In the genomic region with DNA sequence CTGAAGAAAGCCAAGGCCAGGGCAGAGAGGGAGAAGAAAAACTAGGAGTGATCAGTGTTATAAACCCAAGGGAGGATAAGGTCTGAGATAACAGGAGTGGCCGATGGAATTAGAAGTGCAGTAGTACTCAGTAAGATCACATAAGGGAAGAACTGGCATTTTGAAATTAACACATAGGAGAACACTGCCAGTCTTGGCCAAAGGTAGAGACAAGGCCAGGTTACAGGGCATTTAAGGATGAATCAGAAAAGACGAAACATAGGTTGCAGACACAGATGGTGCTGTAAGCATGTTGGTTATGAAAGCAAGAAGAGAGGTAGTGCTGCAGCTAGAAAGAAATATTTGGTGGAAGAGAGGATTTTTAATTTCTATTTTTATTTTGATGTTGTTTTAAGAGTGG, we compare ENCODE assay signal across 20 cellular contexts.
DNase-seq lines count a peak whose midpoint lies in the region; ATAC-seq and TF ChIP-seq lines count a peak whose summit lies in the region.
"Had no signal": no experiment of that assay in that cellular context is flagged by ENCODE, and none has a peak within 500 bp of the region (broad histone marks: within the 10 kb centered on the region; RNA-seq: fewer than 3 reads in every experiment).

No MANE protein-coding gene starts in this region.

- intact Hi-C loops in mammary epithelial cell (cut with micrococcal nuclease): no loop called here
- intact Hi-C loops in MCF 10A (cut with micrococcal nuclease): no loop called here

- H3F3A ChIP-seq in Loucy (ENCODE audit: low read depth): no peaks in the 10 kb centered on the region; the same call in 1 of the 2 replicates

- no peak for TF ChIP-seq POLR2A in GM18505 (IDR thresholded peaks at IDR 0.05; ENCODE audit: borderline replicate concordance, extremely low read depth, insufficient read depth, insufficient read length)

- no peaks in the 10 kb centered on the region for H3K36me3 Mint-ChIP-seq in MCF 10A (ENCODE audit: insufficient read depth, unreplicated experiment)
- H3K36me3 Mint-ChIP-seq in progenitor cell of endocrine pancreas (ENCODE audit: insufficient read depth): no peaks in the 10 kb centered on the region
- H3K36me3 Mint-ChIP-seq: CD14-positive monocyte; CD8-positive, alpha-beta memory T cell had no signal

- in situ Hi-C loops in mammary epithelial cell (cut with MboI; ENCODE audit: low sequenced_read_pairs in 2 of 2): no loop called here

- no peaks in the 10 kb centered on the region for H3K9me2 ChIP-seq in Loucy (replicated peaks; ENCODE audit: low read depth, low read length)

- no peak for TF ChIP-seq CTCF in mammary epithelial cell (conservative IDR thresholded peaks at IDR 0.05 in 1 of 2, IDR thresholded peaks at IDR 0.05 in 1 of 2; ENCODE audit: extremely low read depth in 1 of 2, insufficient read depth in 1 of 2, low read depth in 1 of 2, low read length in 2 of 2)
- no peak for TF ChIP-seq CTCF in MCF 10A (IDR thresholded peaks at IDR 0.05; ENCODE audit: unreplicated experiment)
- TF ChIP-seq CTCF in Loucy (conservative IDR thresholded peaks at IDR 0.05; ENCODE audit: low read length): no peak
- TF ChIP-seq CTCF in progenitor cell of endocrine pancreas (IDR thresholded peaks at IDR 0.05; ENCODE audit: unreplicated experiment): no peak

- peaks cover 21% of the 10 kb centered on the region for H3K4me1 Mint-ChIP-seq in MCF 10A (ENCODE audit: insufficient read depth, unreplicated experiment)
- H3K4me1 Mint-ChIP-seq in progenitor cell of endocrine pancreas (ENCODE audit: low read depth): peaks cover 3% of the 10 kb centered on the region

- H3K27me3 ChIP-seq in mammary epithelial cell (ENCODE audit: insufficient read depth, low read length) (no peaks in the 10 kb centered on the region), Loucy (ENCODE audit: insufficient read depth, low read length, poor library complexity, severe bottlenecking) (no peaks in the 10 kb centered on the region)
- H3K27me3 ChIP-seq: BE2C; BLaER1 treated with 17β-estradiol and CSF1 and Interleukin-3, amounts not matched to agents 10 nM and 100 nM had no signal

- CTCF ChIA-PET in mammary epithelial cell (lab: Charles Lee; ENCODE audit: low non-redundant PET) (no interaction called here), MCF 10A (lab: Yijun Ruan, JAX) (no interaction called here)

- H3K9me3 Mint-ChIP-seq in MCF 10A (ENCODE audit: unreplicated experiment) (no peaks in the 10 kb centered on the region), progenitor cell of endocrine pancreas (ENCODE audit: low read depth) (no peaks in the 10 kb centered on the region)
- H3K9me3 Mint-ChIP-seq: CD14-positive monocyte; CD4-positive, alpha-beta T cell; CD8-positive, alpha-beta memory T cell; GM23338 had no signal

- H4K20me1 ChIP-seq in mammary epithelial cell (ENCODE audit: insufficient read depth, low read length) (no peaks in the 10 kb centered on the region), Loucy (ENCODE audit: insufficient read depth, low read length, poor library complexity, severe bottlenecking) (no peaks in the 10 kb centered on the region)
- H4K20me1 ChIP-seq: BLaER1 treated with 17β-estradiol and CSF1 and Interleukin-3, amounts not matched to agents 10 nM and 100 nM had no signal

- POLR2A ChIA-PET in MCF 10A (lab: Yijun Ruan, JAX): interaction anchor here (0.6 to 1.5 kb wide), 2 partner anchors 11 to 61 kb away, joined by 3 to 5 read pairs; no protein-coding TSS in a partner anchor

- H3K9ac ChIP-seq in mammary epithelial cell (ENCODE audit: insufficient read depth, low read length) (no peak overlapping the region), Loucy (ENCODE audit: low read depth, low read length, poor library complexity, severe bottlenecking) (no peak overlapping the region)
- H3K9ac ChIP-seq: BLaER1 treated with 17β-estradiol and CSF1 and Interleukin-3, amounts not matched to agents 10 nM and 100 nM had no signal

- dilution Hi-C loops in mammary epithelial cell (cut with HindIII; ENCODE audit: low sequenced_read_pairs): no loop called here

- DNase-seq in mammary epithelial cell (no peak), MCF 10A (ENCODE audit: unreplicated experiment) (no peak), progenitor cell of endocrine pancreas (ENCODE audit: low spot score, unreplicated experiment) (no peak)
- DNase-seq: ACHN; AML-193; BE2C; CD4-positive, alpha-beta T cell; CD8-positive, alpha-beta memory T cell; DMS 273 treated with DMSO at 0.1 percent for 48 hours; DMS79; GF-D8; H7; HCEC 1CT had no signal

- H3K27me3 Mint-ChIP-seq in MCF 10A (ENCODE audit: insufficient read depth, unreplicated experiment): no peaks in the 10 kb centered on the region
- no peaks in the 10 kb centered on the region for H3K27me3 Mint-ChIP-seq in progenitor cell of endocrine pancreas
- H3K27me3 Mint-ChIP-seq: CD4-positive, alpha-beta T cell had no signal

- no peak overlapping the region for H3K4me3 Mint-ChIP-seq in MCF 10A (ENCODE audit: unreplicated experiment)
- no peak overlapping the region for H3K4me3 Mint-ChIP-seq in progenitor cell of endocrine pancreas (ENCODE audit: low read depth)
- H3K4me3 Mint-ChIP-seq: CD14-positive monocyte; CD4-positive, alpha-beta T cell; CD8-positive, alpha-beta memory T cell; GM23338 had no signal

- H2AFZ ChIP-seq in mammary epithelial cell (ENCODE audit: low read depth, low read length) (peak overlapping the region; percentile 82), Loucy (ENCODE audit: low read length) (peak overlapping the region; percentile 54)
- H2AFZ ChIP-seq: GM23338 had no signal

- no TSS peak for BruUV-seq in mammary epithelial cell (replicated peaks; lab: Mats Ljungman, UMichigan)
- no TSS peak for BruUV-seq in MCF 10A (replicated peaks; lab: Mats Ljungman, UMichigan)

- 94% methylated on average over 2 of the region's 2 CpGs for WGBS in mammary epithelial cell (ENCODE audit: low coverage, missing lambda C conversion rate)

- no peaks in the 10 kb centered on the region for H3K36me3 ChIP-seq in mammary epithelial cell (ENCODE audit: insufficient read depth, low read length)
- H3K36me3 ChIP-seq in Loucy (ENCODE audit: insufficient read depth, low read length): no peaks in the 10 kb centered on the region
- H3K36me3 ChIP-seq: BE2C; BLaER1 treated with 17β-estradiol and CSF1 and Interleukin-3, amounts not matched to agents 10 nM and 100 nM had no signal

- H3K27ac Mint-ChIP-seq in MCF 10A (ENCODE audit: low read depth, unreplicated experiment) (no peak overlapping the region), progenitor cell of endocrine pancreas (peak overlapping the region; percentile 44)
- H3K27ac Mint-ChIP-seq: CD14-positive monocyte; CD4-positive, alpha-beta T cell; GM23338 had no signal

- ATAC-seq in GM18505 (IDR thresholded peaks at IDR 0.05; ENCODE audit: unreplicated experiment) (no peak), HG02642 (IDR thresholded peaks at IDR 0.05; ENCODE audit: poor library complexity, unreplicated experiment) (no peak)
- ATAC-seq: GM23338 had no signal

- H3K4me2 ChIP-seq in mammary epithelial cell (ENCODE audit: insufficient read depth, low read depth, low read length) (no peak overlapping the region), Loucy (ENCODE audit: low read depth, low read length, poor library complexity, severe bottlenecking) (no peak overlapping the region)
- H3K4me2 ChIP-seq: GM23338 had no signal

- no peak overlapping the region for H3K27ac ChIP-seq in mammary epithelial cell (ENCODE audit: insufficient read depth, low read depth, low read length)
- H3K27ac ChIP-seq: 22Rv1; BLaER1 treated with 17β-estradiol and CSF1 and Interleukin-3, amounts not matched to agents 10 nM and 100 nM had no signal

- H3K4me1 ChIP-seq in mammary epithelial cell (ENCODE audit: insufficient read depth, low read length) (peaks cover 27% of the 10 kb centered on the region), Loucy (ENCODE audit: insufficient read depth, low read length, poor library complexity, severe bottlenecking) (peaks cover 55% of the 10 kb centered on the region)

- H3K79me2 ChIP-seq in mammary epithelial cell (ENCODE audit: insufficient read depth, low read length) (no peaks in the 10 kb centered on the region), Loucy (ENCODE audit: insufficient read depth, low read length) (no peaks in the 10 kb centered on the region)

- no peaks in the 10 kb centered on the region for H3K9me3 ChIP-seq in mammary epithelial cell (replicated peaks; ENCODE audit: insufficient read depth, low read length)
- H3K9me3 ChIP-seq in Loucy (ENCODE audit: insufficient read depth, low read depth, low read length): no peaks in the 10 kb centered on the region
- H3K9me3 ChIP-seq: BE2C; BLaER1 treated with 17β-estradiol and CSF1 and Interleukin-3, amounts not matched to agents 10 nM and 100 nM had no signal

- H3K4me3 ChIP-seq in mammary epithelial cell (replicated peaks in 1 of 3; ENCODE audit: insufficient read depth in 1 of 3, low read depth in 2 of 3, low read length in 3 of 3) (no peak overlapping the region), Loucy (ENCODE audit: low read length, poor library complexity, severe bottlenecking) (no peak overlapping the region)
- H3K4me3 ChIP-seq: BLaER1 treated with 17β-estradiol and CSF1 and Interleukin-3, amounts not matched to agents 10 nM and 100 nM; GM23338 had no signal
